ENCODE assay signal across 26 cellular contexts in the genomic region with DNA sequence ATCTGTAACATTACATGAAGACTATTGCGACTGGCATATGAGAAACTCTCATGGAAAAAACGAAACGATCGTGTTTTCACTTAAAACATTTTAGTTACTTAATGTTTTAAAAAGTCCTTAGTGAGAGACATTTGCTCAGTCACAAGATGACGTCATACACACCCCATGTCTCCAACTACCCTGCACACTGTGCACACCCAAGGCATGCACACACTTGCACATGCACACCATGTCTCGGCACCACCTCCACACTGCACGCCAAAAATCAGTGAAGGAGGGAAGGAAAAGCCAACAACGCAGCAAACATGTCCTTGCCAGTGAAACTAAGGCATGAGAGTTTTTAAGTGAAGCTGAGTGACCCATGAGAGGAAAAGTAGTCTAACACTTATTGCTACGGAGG.
"Had no signal": no experiment of that assay in that cellular context is flagged by ENCODE, and none has a peak within 500 bp of the region (broad histone marks: within the 10 kb centered on the region; RNA-seq: fewer than 3 reads in every experiment).

No MANE protein-coding gene starts in this region.

- ATAC-seq: naive thymus-derived CD8-positive, alpha-beta T cell; natural killer cell treated with Interleukin-12 subunit alpha and Interleukin-12 subunit beta and Interleukin-15 and Interleukin-18, amount 100 ng/mL, for 72 hours; psoas muscle; right cardiac atrium; right lobe of liver; stimulated activated effector memory CD8-positive, alpha-beta T cell treated with anti-CD3 and anti-CD28 coated beads, Interleukin-12 subunit alpha, Interleukin-12 subunit beta, amount 100 ng/mL, for 72 hours; stimulated activated naive B cell treated with anti-CD40 and anti-IgM and Interleukin-4, amounts not matched to agents 10 μg/mL and 1 μg/mL and 100 μg/mL, for 72 hours; upper lobe of right lung had no signal

- H3K9me3 ChIP-seq: neutrophil, ovary, psoas muscle, right lobe of liver, sigmoid colon, stomach, testis, tibial artery, transverse colon, upper lobe of right lung, uterus had no signal

- H3K27ac ChIP-seq: neutrophil, ovary, parathyroid adenoma, psoas muscle, right lobe of liver, sigmoid colon, stomach, testis, tibial artery, transverse colon, upper lobe of right lung, uterus had no signal

- H3K4me1 ChIP-seq: parathyroid adenoma, psoas muscle, right lobe of liver, sigmoid colon, stomach, testis, tibial artery, transverse colon, upper lobe of right lung, uterus had no signal

- H3K36me3 ChIP-seq: ovary, uterus had no signal

- DNase-seq: naive thymus-derived CD8-positive, alpha-beta T cell; nephron progenitor cell; occipital lobe; ovary; posterior cingulate gyrus; psoas muscle; right cardiac atrium; right lobe of liver; sigmoid colon; small intestine; stimulated activated CD4-positive, alpha-beta T cell treated with anti-CD3 and anti-CD28 coated beads, Interleukin-15, amount 100 ng/mL, for 24 hours; stimulated activated CD4-positive, alpha-beta T cell treated with anti-CD3 and anti-CD28 coated beads, Interleukin-2, amount 100 ng/mL, for 24 hours; stimulated activated CD4-positive, alpha-beta T cell treated with anti-CD3 and anti-CD28 coated beads, Interleukin-2, amount 100 ng/mL, for 48 hours; stimulated activated CD4-positive, alpha-beta T cell treated with anti-CD3 and anti-CD28 coated beads, Interleukin-4, amount 100 ng/mL, for 24 hours; stimulated activated naive B cell treated with anti-CD40 and anti-IgM and Interleukin-4, amounts not matched to agents 10 μg/mL and 1 μg/mL and 100 μg/mL, for 72 hours; stimulated activated naive CD4-positive, alpha-beta T cell treated with Interleukin-2 at 50 U/mL for 16 hours; stomach; testis; tibial artery; transverse colon; upper lobe of right lung; uterus had no signal

- H3K27me3 ChIP-seq: neutrophil, ovary, right lobe of liver, sigmoid colon, stomach, testis, tibial artery, transverse colon, upper lobe of right lung, uterus had no signal

- H3K9ac ChIP-seq: parathyroid adenoma had no signal

- H3K79me2 ChIP-seq: parathyroid adenoma had no signal

- H2AFZ ChIP-seq: parathyroid adenoma had no signal

- FAIRE-seq: small intestine had no signal

- H3K4me3 ChIP-seq: ovary, psoas muscle, right lobe of liver, sigmoid colon, stomach, testis, tibial artery, transverse colon, upper lobe of right lung, uterus had no signal
